Comparison of ENCODE assay signal across 3 cellular contexts in the genomic region with DNA sequence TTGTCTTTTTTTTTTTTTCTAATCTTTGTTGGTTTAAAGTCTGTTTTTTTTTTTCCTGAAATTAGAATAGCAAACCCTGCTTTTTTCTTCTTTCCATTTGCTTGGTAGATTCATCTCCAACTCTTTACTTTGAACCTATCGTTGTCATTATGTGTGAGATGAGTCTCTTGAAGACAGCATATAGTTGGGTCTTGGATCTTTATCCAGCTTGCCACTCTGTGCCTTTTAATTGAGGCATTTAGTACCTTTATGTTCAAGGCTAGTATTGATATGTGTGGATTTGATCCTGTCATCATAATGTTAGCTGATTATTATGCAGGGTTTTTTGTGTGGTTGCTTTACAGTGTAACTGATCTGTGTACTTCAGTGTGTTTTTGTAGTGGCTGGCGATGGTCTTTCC.
"Had no signal": no experiment of that assay in that cellular context is flagged by ENCODE, and none has a peak within 500 bp of the region (broad histone marks: within the 10 kb centered on the region; RNA-seq: fewer than 3 reads in every experiment).

No MANE protein-coding gene starts in this region.

- H3K4me3 ChIP-seq: GM12878 had no signal

- DNase-seq: GDM1, GF-D8 had no signal
